8 cellular contexts compared by ENCODE assay signal in the genomic region with DNA sequence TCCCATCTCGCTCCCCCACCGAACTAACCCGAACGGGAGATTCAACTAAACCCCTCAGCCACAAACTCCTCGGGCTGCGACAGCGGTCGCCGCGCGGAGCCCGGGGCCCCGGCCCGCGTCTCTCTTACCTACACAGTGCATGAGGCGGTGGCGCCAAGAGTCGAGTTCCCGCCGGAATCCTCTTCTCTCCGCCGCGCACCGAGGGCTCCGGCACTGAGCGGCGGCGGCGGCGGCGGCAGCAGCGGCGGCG. TPM values are rescaled to one million over a fixed set of nuclear protein-coding genes. Genes with fewer than 3 reads are reported as not detected.
A peak's percentile ranks its signal among the peaks of the same experiment; 100 is the strongest.
DNase-seq lines count a peak whose midpoint lies in the region; ATAC-seq and TF ChIP-seq lines count a peak whose summit lies in the region.

No MANE protein-coding gene starts in this region.

- H3K9ac ChIP-seq in SU-DHL-6 (ENCODE audit: low read length), result peak overlapping the region; percentile 93

- no peak for TF ChIP-seq EP300 in sigmoid colon (IDR thresholded peaks at IDR 0.05)

- no peak for DNase-seq in foreskin keratinocyte
- no peak for DNase-seq in sigmoid colon
- no peak for DNase-seq in stimulated activated CD4-positive, alpha-beta T cell treated with anti-CD3 and anti-CD28 coated beads, Interleukin-4, amount 100 ng/mL, for 1 hour
- DNase-seq in NCI-H2171 treated with DMSO at 0.1 percent for 48 hours (lab: John Stamatoyannopoulos, UW), result no peak

- TF ChIP-seq CTCF in SU-DHL-6 (IDR thresholded peaks at IDR 0.05; ENCODE audit: insufficient read depth, low read length, poor library complexity, severe bottlenecking), result no peak
- TF ChIP-seq CTCF in foreskin keratinocyte (conservative IDR thresholded peaks at IDR 0.05), result no peak
- no peak for TF ChIP-seq CTCF in sigmoid colon (IDR thresholded peaks at IDR 0.05)

- H2AFZ ChIP-seq in SU-DHL-6 (ENCODE audit: low read depth, low read length, severe bottlenecking), result peak overlapping the region; percentile 87

- H3K36me3 ChIP-seq in SU-DHL-6 (ENCODE audit: low read length) (no peaks in the 10 kb centered on the region), sigmoid colon (no peaks in the 10 kb centered on the region)

- peak overlapping the region; percentile 95 for H3K4me2 ChIP-seq in SU-DHL-6 (ENCODE audit: low read depth, low read length, poor library complexity, severe bottlenecking)

- WGBS in sigmoid colon, 2 donors, result 0% methylated on average over 34 of the region's 34 CpGs

- H3K9me3 ChIP-seq in SU-DHL-6 (ENCODE audit: insufficient read depth, low read length) (no peaks in the 10 kb centered on the region), sigmoid colon (no peaks in the 10 kb centered on the region)

- 0 out of 2 replicates have a peak, but pooled peaks cover 3% of the 10 kb centered on the region for H3F3A ChIP-seq in SU-DHL-6 (ENCODE audit: insufficient read depth)

- intact Hi-C loops in sigmoid colon (cut with DNase I), result no loop called here

- ATAC-seq in GM18502 (IDR thresholded peaks at IDR 0.05; ENCODE audit: poor library complexity, unreplicated experiment), result peak; percentile 14
- peak; percentile 11 for ATAC-seq in HG02759 (IDR thresholded peaks at IDR 0.05; ENCODE audit: unreplicated experiment)
- ATAC-seq in foreskin keratinocyte, result no peak
- ATAC-seq in GM21737 (IDR thresholded peaks at IDR 0.05; ENCODE audit: unreplicated experiment), result no peak

- TF ChIP-seq POLR2A in sigmoid colon (IDR thresholded peaks at IDR 0.05), result no peak

- H3K79me2 ChIP-seq in SU-DHL-6 (ENCODE audit: insufficient read depth, low read length), result peaks cover 44% of the 10 kb centered on the region

- peaks cover 41% of the 10 kb centered on the region for H4K20me1 ChIP-seq in SU-DHL-6 (ENCODE audit: low read depth, low read length)

- H3K9me2 ChIP-seq in SU-DHL-6 (replicated peaks; ENCODE audit: insufficient read depth, low read length), result no peaks in the 10 kb centered on the region

- peak overlapping the region; percentile 81 for H3K4me3 ChIP-seq in SU-DHL-6 (ENCODE audit: insufficient read depth, low read length, poor library complexity, severe bottlenecking)
- peak overlapping the region; percentile 87 to 98 (median 96) for H3K4me3 ChIP-seq in sigmoid colon

- H3K27ac ChIP-seq in SU-DHL-6 (ENCODE audit: low read depth, low read length) (peak overlapping the region; percentile 72), foreskin keratinocyte (peak overlapping the region; percentile 69), sigmoid colon (peak overlapping the region; percentile 92 to 97 (median 96))

- H3K4me1 ChIP-seq in foreskin keratinocyte, result no peaks in the 10 kb centered on the region
- peaks cover 0 to 16% (median 11%) of the 10 kb centered on the region in 4 donors for H3K4me1 ChIP-seq in sigmoid colon

- H3K27me3 ChIP-seq in SU-DHL-6 (ENCODE audit: low read length), result no peaks in the 10 kb centered on the region
- no peaks in the 10 kb centered on the region for H3K27me3 ChIP-seq in foreskin keratinocyte
- no peaks in the 10 kb centered on the region for H3K27me3 ChIP-seq in sigmoid colon

RNA-seq across cellular contexts. Expression of gene LCORL, which starts 0.2 kb away (rescaled TPM):
- 7.1 and 7.3 TPM in 2 replicates for total RNA-seq in foreskin keratinocyte
- 1.9 and 2.3 TPM in 2 replicates for polyA plus RNA-seq in foreskin keratinocyte
- 10 to 100 TPM; 27.5 to 46.0 (median 31.4) TPM for total RNA-seq in sigmoid colon
- polyA plus RNA-seq in sigmoid colon, result 1 to 10 TPM; 3.2 to 4.2 (median 3.5) TPM

Comparison
In these comparisons a context has a peak if more than half of its experiments do, and no peak if none do; other contexts are left out.
1. ATAC-seq: peak in GM18502 (single experiment) and HG02759 (single experiment); none in foreskin keratinocyte (single experiment) and GM21737 (single experiment).
2. Peak in every context shown above with its lines, with median percentiles within 50 percentile points of each other: H3K27ac ChIP-seq.